Comparison of ENCODE assay signal across 15 cellular contexts in the genomic region with DNA sequence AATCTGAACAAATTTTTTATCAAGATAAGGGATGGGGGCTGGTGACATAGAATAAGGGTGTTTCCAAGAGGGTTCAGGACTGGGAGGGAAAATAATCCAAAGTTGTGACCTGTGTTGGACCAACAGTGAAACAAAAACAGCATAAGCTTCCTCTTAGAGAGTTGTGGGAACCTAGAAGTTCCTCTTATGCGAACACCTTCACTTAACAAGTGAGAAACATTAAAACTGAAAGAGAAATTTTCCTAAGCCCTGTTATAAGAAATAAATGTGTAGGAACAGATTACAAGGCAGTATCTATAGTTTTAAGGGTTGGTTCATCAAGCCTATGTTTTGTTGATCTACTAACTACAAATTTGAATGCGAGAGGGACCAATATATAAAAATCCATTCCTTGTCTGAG. TPM values are rescaled to one million over a fixed set of nuclear protein-coding genes. Genes with fewer than 3 reads are reported as not detected.
A peak's percentile ranks its signal among the peaks of the same experiment; 100 is the strongest.
DNase-seq lines count a peak whose midpoint lies in the region; ATAC-seq, FAIRE-seq and TF ChIP-seq lines count a peak whose summit lies in the region.
"Had no signal": no experiment of that assay in that cellular context is flagged by ENCODE, and none has a peak within 500 bp of the region (broad histone marks: within the 10 kb centered on the region; RNA-seq: fewer than 3 reads in every experiment).

No MANE protein-coding gene starts in this region.

- H3K79me2 ChIP-seq in H9 (ENCODE audit: insufficient read depth, low read length), result no peaks in the 10 kb centered on the region

- no peak overlapping the region for H3K4ac ChIP-seq in H9 (ENCODE audit: low read depth, low read length)

- no peak overlapping the region for H2BK12ac ChIP-seq in H9 (ENCODE audit: insufficient read length, low read depth, low read length)

- H2AK5ac ChIP-seq in H9 (ENCODE audit: insufficient read length, low read length), result no peak overlapping the region

- H3K27me3 Mint-ChIP-seq in H9 (ENCODE audit: low read depth), result no peaks in the 10 kb centered on the region
- H3K27me3 Mint-ChIP-seq: brain had no signal

- no peak overlapping the region for H3K4me2 ChIP-seq in H9 (ENCODE audit: insufficient read depth, insufficient read length, low read length)

- FAIRE-seq in small intestine (lab: Jason Lieb, UNC), result no peak
- FAIRE-seq: islet of Langerhans had no signal

- no peak overlapping the region for H2BK120ac ChIP-seq in H9 (ENCODE audit: low read depth, low read length, poor library complexity, severe bottlenecking)

- no peaks in the 10 kb centered on the region for H3K79me1 ChIP-seq in H9 (ENCODE audit: insufficient read depth, low read depth, low read length, poor library complexity, severe bottlenecking)

- peaks cover 0 to 4% (median 3%) of the 10 kb centered on the region in 3 experiments; a peak in 1 of 7 replicates for H3K36me3 Mint-ChIP-seq in H9 (ENCODE audit: insufficient read depth in 1 of 3, low read depth in 3 of 3)
- H3K36me3 Mint-ChIP-seq: brain; natural killer cell treated with Interleukin-12 subunit alpha and Interleukin-12 subunit beta and Interleukin-15 and Interleukin-18, amount 100 ng/mL, for 72 hours; stimulated activated effector memory CD8-positive, alpha-beta T cell treated with anti-CD3 and anti-CD28 coated beads, Interleukin-12 subunit alpha, Interleukin-12 subunit beta, amount 100 ng/mL, for 72 hours had no signal

- H3K36me3 ChIP-seq in small intestine (ENCODE audit: control insufficient read depth in 2 of 2, insufficient read depth in 2 of 2, low read length in 2 of 2), result no peaks in the 10 kb centered on the region

- no peak overlapping the region for H3T11ph ChIP-seq in H9 (ENCODE audit: low read length)

- no peak overlapping the region for H3K27ac Mint-ChIP-seq in H9
- H3K27ac Mint-ChIP-seq: brain; natural killer cell treated with Interleukin-12 subunit alpha and Interleukin-12 subunit beta and Interleukin-15 and Interleukin-18, amount 100 ng/mL, for 72 hours; stimulated activated effector memory CD8-positive, alpha-beta T cell treated with anti-CD3 and anti-CD28 coated beads, Interleukin-12 subunit alpha, Interleukin-12 subunit beta, amount 100 ng/mL, for 72 hours had no signal

- H3K23ac ChIP-seq in H9 (ENCODE audit: insufficient read length, low read depth, low read length), result no peak overlapping the region

- H4K20me1 ChIP-seq in H9 (ENCODE audit: control insufficient read depth, insufficient read depth, insufficient read length), result no peaks in the 10 kb centered on the region

- H3K27me3 ChIP-seq in H9 (ENCODE audit: insufficient read depth, low read length) (no peaks in the 10 kb centered on the region), small intestine (ENCODE audit: control insufficient read depth in 2 of 2, insufficient read depth in 2 of 2, low read length in 2 of 2) (no peaks in the 10 kb centered on the region)

- H3K9me3 ChIP-seq in H9 (ENCODE audit: control insufficient read depth, low read depth, low read length) (no peaks in the 10 kb centered on the region), small intestine (ENCODE audit: control insufficient read depth, low read depth) (no peaks in the 10 kb centered on the region)

- H3K9ac ChIP-seq in H9 (ENCODE audit: extremely low read depth, insufficient read length, low read length), result no peak overlapping the region

- DNase-seq in SKM-1 (lab: John Stamatoyannopoulos, UW; ENCODE audit: unreplicated experiment), result peak; percentile 7
- DNase-seq in stimulated activated CD4-positive, alpha-beta T cell treated with anti-CD3 and anti-CD28 coated beads, Interleukin-4, amount 100 ng/mL, for 4 hours, result no peak
- DNase-seq in H9, result no peak
- DNase-seq in small intestine, result no peak
- DNase-seq: activated T-cell treated with anti-CD3 and anti-CD28 coated beads, Interleukin-2, amount 50 U/mL, for 4 hours; Calu3; NCI-H1694 treated with DMSO at 0.1 percent for 48 hours had no signal

- no peak overlapping the region for H4K8ac ChIP-seq in H9 (replicated peaks; ENCODE audit: insufficient read length, low read depth, low read length)

- no peak for TF ChIP-seq CTCF in H9 (conservative IDR thresholded peaks at IDR 0.05)

- ATAC-seq in GM18519 (IDR thresholded peaks at IDR 0.05; ENCODE audit: low FRiP score, unreplicated experiment) (peak; percentile 75), GM21526 (IDR thresholded peaks at IDR 0.05; ENCODE audit: low FRiP score, unreplicated experiment) (peak; percentile 65), HG03095 (IDR thresholded peaks at IDR 0.05; ENCODE audit: unreplicated experiment) (peak; percentile 76), HG02970 (IDR thresholded peaks at IDR 0.05; ENCODE audit: low FRiP score, unreplicated experiment) (no peak)
- ATAC-seq: activated T-cell treated with anti-CD3 and anti-CD28 coated beads, Interleukin-2, amount 50 U/mL, for 4 hours; natural killer cell treated with Interleukin-12 subunit alpha and Interleukin-12 subunit beta and Interleukin-15 and Interleukin-18, amount 100 ng/mL, for 72 hours; stimulated activated effector memory CD8-positive, alpha-beta T cell treated with anti-CD3 and anti-CD28 coated beads, Interleukin-12 subunit alpha, Interleukin-12 subunit beta, amount 100 ng/mL, for 72 hours had no signal

- no peak overlapping the region for H3K4me3 Mint-ChIP-seq in H9
- H3K4me3 Mint-ChIP-seq: activated T-cell treated with anti-CD3 and anti-CD28 coated beads, Interleukin-2, amount 50 U/mL, for 4 hours; brain; natural killer cell treated with Interleukin-12 subunit alpha and Interleukin-12 subunit beta and Interleukin-15 and Interleukin-18, amount 100 ng/mL, for 72 hours; stimulated activated effector memory CD8-positive, alpha-beta T cell treated with anti-CD3 and anti-CD28 coated beads, Interleukin-12 subunit alpha, Interleukin-12 subunit beta, amount 100 ng/mL, for 72 hours had no signal

- H3K4me1 ChIP-seq in H9 (ENCODE audit: insufficient read depth, low read length) (no peaks in the 10 kb centered on the region), small intestine (ENCODE audit: control insufficient read depth in 2 of 2, insufficient read depth in 1 of 2, low read depth in 1 of 2, low read length in 1 of 2) (no peaks in the 10 kb centered on the region)

- no peak overlapping the region for H3K56ac ChIP-seq in H9 (ENCODE audit: insufficient read length, low read depth, low read length)

- 0 out of 4 replicates have a peak, but pooled peaks cover 0 to 3% of the 10 kb centered on the region in 2 experiments for H3K4me1 Mint-ChIP-seq in H9
- H3K4me1 Mint-ChIP-seq: stimulated activated effector memory CD8-positive, alpha-beta T cell treated with anti-CD3 and anti-CD28 coated beads, Interleukin-12 subunit alpha, Interleukin-12 subunit beta, amount 100 ng/mL, for 72 hours had no signal

- no peak overlapping the region for H2BK15ac ChIP-seq in H9 (ENCODE audit: low read depth, low read length)

- H3K14ac ChIP-seq in H9 (ENCODE audit: insufficient read depth, low read length), result no peak overlapping the region

- H2AFZ ChIP-seq in H9 (ENCODE audit: low read length), result no peak overlapping the region

- no peak overlapping the region for H2BK20ac ChIP-seq in H9 (ENCODE audit: low read depth, low read length, poor library complexity, severe bottlenecking)

- H2BK5ac ChIP-seq in H9 (ENCODE audit: insufficient read length, low read length), result no peak overlapping the region

- H4K91ac ChIP-seq in H9 (ENCODE audit: insufficient read length, low read depth, low read length), result no peak overlapping the region

- no peak overlapping the region for H4K5ac ChIP-seq in H9 (ENCODE audit: insufficient read length, low read depth, low read length)

- H3K27ac ChIP-seq in H9 (ENCODE audit: insufficient read length, low read depth, low read length) (no peak overlapping the region), small intestine (ENCODE audit: low read depth in 1 of 2, low read length in 1 of 2) (no peak overlapping the region)

- H3K18ac ChIP-seq in H9 (ENCODE audit: insufficient read length, low read depth, low read length), result no peak overlapping the region

- peaks cover 0 to 3% of the 10 kb centered on the region in 2 experiments; a peak in 1 of 5 replicates for H3K9me3 Mint-ChIP-seq in H9
- H3K9me3 Mint-ChIP-seq: activated T-cell treated with anti-CD3 and anti-CD28 coated beads, Interleukin-2, amount 50 U/mL, for 4 hours; natural killer cell treated with Interleukin-12 subunit alpha and Interleukin-12 subunit beta and Interleukin-15 and Interleukin-18, amount 100 ng/mL, for 72 hours; stimulated activated effector memory CD8-positive, alpha-beta T cell treated with anti-CD3 and anti-CD28 coated beads, Interleukin-12 subunit alpha, Interleukin-12 subunit beta, amount 100 ng/mL, for 72 hours had no signal

- H3K4me3 ChIP-seq in small intestine (ENCODE audit: low read depth in 1 of 2, low read length in 2 of 2), result no peak overlapping the region

- no CpG with 5 or more reads among the region's 2 CpGs for WGBS in H9 (ENCODE audit: extremely low coverage, insufficient read length, low lambda C conversion rate)
- 63 to 79% (median 69%) methylated on average over 2 of the region's 2 CpGs for WGBS in small intestine, 3 donors

- H3K23me2 ChIP-seq in H9 (ENCODE audit: insufficient read length, low read depth, low read length, poor library complexity, severe bottlenecking), result no peaks in the 10 kb centered on the region

RNA-seq across cellular contexts. Expression of gene LLPH, which starts 58.4 kb away (rescaled TPM):
- 29.9 and 33.4 TPM in 2 replicates for total RNA-seq in H9 (2021)
- polyA plus RNA-seq in small intestine, result 10 to 100 TPM; 18.8 to 28.3 (median 26.5) TPM
